In the genomic region with DNA sequence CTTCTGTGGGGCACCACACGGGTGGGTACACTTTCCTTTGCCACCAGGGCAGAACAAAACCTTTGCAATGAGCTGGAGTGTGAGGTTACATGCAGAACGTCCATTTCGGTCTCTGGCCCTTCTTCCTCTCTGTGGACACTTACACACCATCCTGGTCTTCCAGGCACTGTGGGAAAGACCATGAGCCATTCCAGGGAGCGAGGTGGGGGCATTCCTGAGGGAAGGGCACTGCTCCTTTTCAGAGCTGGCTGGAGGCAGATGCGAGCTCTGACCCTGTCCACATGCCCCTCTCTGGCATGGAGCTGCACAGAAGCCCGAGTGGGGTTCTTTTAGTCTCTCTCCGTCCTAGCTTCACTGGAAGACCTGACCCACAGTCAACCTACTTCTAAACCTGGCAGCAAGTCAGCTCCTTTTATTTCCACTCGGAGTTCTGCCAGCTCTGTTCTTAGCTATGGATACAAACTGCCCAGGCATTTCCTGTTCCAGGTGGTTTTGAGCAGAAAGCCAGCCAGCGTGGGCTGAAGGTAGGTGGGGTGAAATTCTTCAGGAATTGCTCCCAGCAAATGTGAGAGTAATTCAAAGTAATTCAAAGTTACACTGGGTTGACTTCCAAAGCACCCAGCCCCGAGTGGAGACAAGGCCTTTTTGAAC, we compare ENCODE assay signal across 14 cellular contexts.
DNase-seq lines count a peak whose midpoint lies in the region; ATAC-seq and TF ChIP-seq lines count a peak whose summit lies in the region.
"Had no signal": no experiment of that assay in that cellular context is flagged by ENCODE, and none has a peak within 500 bp of the region (broad histone marks: within the 10 kb centered on the region; RNA-seq: fewer than 3 reads in every experiment).

No MANE protein-coding gene starts in this region.

- H3K9me2 ChIP-seq in Karpas-422 (replicated peaks; ENCODE audit: insufficient read depth, low read length) = no peaks in the 10 kb centered on the region

- H2AFZ ChIP-seq in Karpas-422 (ENCODE audit: low read length) = no peak overlapping the region

- intact Hi-C loops in gastrocnemius medialis (cut with DNase I; ENCODE audit: low total_unique reads) = no loop called here

- no peak for TF ChIP-seq EP300 in suprapubic skin (IDR thresholded peaks at IDR 0.05)

- ATAC-seq in gastrocnemius medialis = peak; percentile 80 to 82
- ATAC-seq: activated CD4-positive, alpha-beta T cell treated with anti-CD3 and anti-CD28 coated beads for 36 hours; sciatic nerve had no signal

- no peak overlapping the region for H3K4me2 ChIP-seq in Karpas-422 (ENCODE audit: low read depth, low read length, poor library complexity, severe bottlenecking)

- no peaks in the 10 kb centered on the region for H4K20me1 ChIP-seq in Karpas-422 (ENCODE audit: insufficient read depth, low read depth, low read length)

- H3K9ac ChIP-seq in Karpas-422 (ENCODE audit: low read length) = no peak overlapping the region

- H3K9me3 ChIP-seq in gastrocnemius medialis = no peaks in the 10 kb centered on the region
- H3K9me3 ChIP-seq in suprapubic skin = no peaks in the 10 kb centered on the region
- H3K9me3 ChIP-seq in Karpas-422 (ENCODE audit: low read length) = no peaks in the 10 kb centered on the region
- H3K9me3 ChIP-seq: colonic mucosa, SJSA1 had no signal

- H3K36me3 ChIP-seq in brain microvascular endothelial cell (replicated peaks) = no peaks in the 10 kb centered on the region
- no peaks in the 10 kb centered on the region for H3K36me3 ChIP-seq in gastrocnemius medialis
- no peaks in the 10 kb centered on the region for H3K36me3 ChIP-seq in suprapubic skin
- H3K36me3 ChIP-seq in Karpas-422 (ENCODE audit: insufficient read depth, low read length) = no peaks in the 10 kb centered on the region
- H3K36me3 ChIP-seq: colonic mucosa, SJSA1 had no signal

- TF ChIP-seq CTCF in brain microvascular endothelial cell (IDR thresholded peaks at IDR 0.05; ENCODE audit: low read depth, low read length, missing control alignments) = no peak
- no peak for TF ChIP-seq CTCF in gastrocnemius medialis (IDR thresholded peaks at IDR 0.05 in 4 of 5, conservative IDR thresholded peaks at IDR 0.05 in 1 of 5)
- TF ChIP-seq CTCF in suprapubic skin (IDR thresholded peaks at IDR 0.05) = no peak

- H3K27ac ChIP-seq in brain microvascular endothelial cell = no peak overlapping the region
- peak overlapping the region in 2 of 4 donors; percentile 7 to 51 for H3K27ac ChIP-seq in gastrocnemius medialis
- H3K27ac ChIP-seq in suprapubic skin = no peak overlapping the region
- no peak overlapping the region for H3K27ac ChIP-seq in Karpas-422 (ENCODE audit: low read length)
- H3K27ac ChIP-seq: colonic mucosa, SJSA1 had no signal

- H3K27me3 ChIP-seq in brain microvascular endothelial cell (replicated peaks) (no peaks in the 10 kb centered on the region), gastrocnemius medialis (no peaks in the 10 kb centered on the region), suprapubic skin (no peaks in the 10 kb centered on the region), Karpas-422 (ENCODE audit: low read length) (no peaks in the 10 kb centered on the region)
- H3K27me3 ChIP-seq: colonic mucosa had no signal

- no peak for TF ChIP-seq POLR2A in gastrocnemius medialis (IDR thresholded peaks at IDR 0.05)
- TF ChIP-seq POLR2A in suprapubic skin (IDR thresholded peaks at IDR 0.05) = no peak

- DNase-seq in HS-5 (ENCODE audit: low read depth) (peak; percentile 32), brain microvascular endothelial cell (peak; percentile 21), iPS-NIHi11 (ENCODE audit: low spot score) (peak; percentile 47), gastrocnemius medialis (peak; percentile 36), NCI-H345 treated with DMSO at 0.1 percent for 48 hours (lab: John Stamatoyannopoulos, UW; ENCODE audit: unreplicated experiment) (no peak), HuH-7.5 (ENCODE audit: low spot score) (no peak), suprapubic skin (ENCODE audit: low spot score in 2 of 2) (no peak), Karpas-422 (no peak)
- DNase-seq: activated CD4-positive, alpha-beta T cell treated with anti-CD3 and anti-CD28 coated beads for 36 hours; activated effector memory CD4-positive, alpha-beta T cell treated with Interleukin-2 at 50 U/mL for 16 hours; CD4-positive, CD25-positive, alpha-beta regulatory T cell; colonic mucosa had no signal

- no peaks in the 10 kb centered on the region for H3K79me2 ChIP-seq in Karpas-422 (ENCODE audit: low read length)

- H3K4me1 ChIP-seq in gastrocnemius medialis (peaks cover 28 to 32% of the 10 kb centered on the region in 2 donors), suprapubic skin (peaks cover 12% of the 10 kb centered on the region), Karpas-422 (ENCODE audit: low read length) (no peaks in the 10 kb centered on the region)
- H3K4me1 ChIP-seq: colonic mucosa, SJSA1 had no signal

- no peak overlapping the region for H3K4me3 ChIP-seq in brain microvascular endothelial cell (ENCODE audit: low read depth, low read length)
- no peak overlapping the region for H3K4me3 ChIP-seq in gastrocnemius medialis
- H3K4me3 ChIP-seq in suprapubic skin = no peak overlapping the region
- H3K4me3 ChIP-seq in Karpas-422 (ENCODE audit: low read length) = no peak overlapping the region
- H3K4me3 ChIP-seq: colonic mucosa, SJSA1 had no signal

- in situ Hi-C loops in brain microvascular endothelial cell (cut with HindIII; ENCODE audit: low pct_ligation_motif_present, low sequenced_read_pairs) = no loop called here
- in situ Hi-C loops in gastrocnemius medialis (cut with MboI; ENCODE audit: low sequenced_read_pairs in 4 of 4) = no loop called here

- WGBS in suprapubic skin = 49% methylated on average over 9 of the region's 10 CpGs

Comparison
In these comparisons a context has a peak if more than half of its experiments do, and no peak if none do; other contexts are left out.
1. DNase-seq: peak in HS-5 (single experiment), brain microvascular endothelial cell (single experiment), iPS-NIHi11 (single experiment) and gastrocnemius medialis (2 of 2); none in NCI-H345 treated with DMSO at 0.1 percent for 48 hours (single experiment), HuH-7.5 (single experiment), suprapubic skin (0 of 2) and Karpas-422 (single experiment).